25 cellular contexts compared by ENCODE assay signal in the genomic region with DNA sequence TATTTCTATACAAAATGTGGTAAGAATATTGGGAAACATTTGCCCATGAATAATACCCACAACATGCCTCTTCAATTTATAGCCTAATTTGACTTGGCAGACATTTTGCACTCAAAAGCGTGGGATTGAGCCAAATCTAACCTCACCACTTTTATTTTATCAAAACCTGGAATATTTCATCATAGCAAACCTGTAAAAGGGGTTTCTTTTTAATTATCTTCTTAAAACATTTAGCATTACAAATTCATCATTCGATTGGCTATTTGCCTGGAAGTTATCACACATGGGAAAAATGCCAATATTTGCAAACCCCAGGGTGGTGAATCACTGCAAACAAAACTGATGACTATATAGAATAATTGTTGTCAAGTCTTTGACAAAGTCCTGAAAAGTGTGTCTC. TPM values are rescaled to one million over a fixed set of nuclear protein-coding genes. Genes with fewer than 3 reads are reported as not detected.
"Had no signal": no experiment of that assay in that cellular context is flagged by ENCODE, and none has a peak within 500 bp of the region (broad histone marks: within the 10 kb centered on the region; RNA-seq: fewer than 3 reads in every experiment).

No MANE protein-coding gene starts in this region.

- DNase-seq: activated CD4-positive, alpha-beta T cell treated with anti-CD3 and anti-CD28 coated beads, Interleukin-2, amount 50 U/mL, for 48 hours; activated gamma-delta T cell treated with Interleukin-2 at 50 U/mL for 16 hours; amniotic stem cell; brain microvascular endothelial cell; cerebellar nuclear complex; effector CD8-positive, alpha-beta T cell; heart right ventricle; kidney glomerular epithelial cell; left ventricle myocardium inferior; stimulated activated CD4-positive, alpha-beta T cell treated with anti-CD3 and anti-CD28 coated beads, Interleukin-2, amount 100 ng/mL, for 24 hours; stimulated activated naive CD4-positive, alpha-beta T cell treated with Interleukin-2 at 50 U/mL for 16 hours; thyroid gland; WERI-Rb-1 had no signal

- H3K4me1 ChIP-seq: esophagus muscularis mucosa, heart right ventricle, left ventricle myocardium inferior, right atrium auricular region, thyroid gland had no signal

- H3K27me3 ChIP-seq: brain microvascular endothelial cell, esophagus muscularis mucosa, heart right ventricle, right atrium auricular region, thyroid gland had no signal

- H3K27ac Mint-ChIP-seq: activated naive CD8-positive, alpha-beta T cell; activated T-helper 1 cell treated with anti-CD3 and anti-CD28 coated beads, Interleukin-12 subunit alpha, Interleukin-12 subunit beta, Interleukin-2, Interleukin-4 antibody, amounts not matched to agents 30 ng/mL and 10 ng/mL and 1 ng/mL, durations not matched to agents 14 hours and 24 hours and 36 hours; progenitor cell of endocrine pancreas had no signal

- H3K9me3 ChIP-seq: esophagus muscularis mucosa, left ventricle myocardium inferior, right atrium auricular region, thyroid gland had no signal

- H3K36me3 ChIP-seq: brain microvascular endothelial cell, esophagus muscularis mucosa, heart right ventricle, left ventricle myocardium inferior, right atrium auricular region, thyroid gland, WERI-Rb-1 had no signal

- ATAC-seq: heart right ventricle had no signal

- H3K27ac ChIP-seq: brain microvascular endothelial cell, esophagus muscularis mucosa, heart right ventricle, left ventricle myocardium inferior, right atrium auricular region, thyroid gland, WERI-Rb-1 had no signal

- H3K4me3 ChIP-seq: esophagus muscularis mucosa, heart right ventricle, left ventricle myocardium inferior, right atrium auricular region, thyroid gland had no signal

- H3K27me3 Mint-ChIP-seq: activated naive CD8-positive, alpha-beta T cell; progenitor cell of endocrine pancreas had no signal

- H3K9me3 Mint-ChIP-seq: activated T-helper 1 cell treated with anti-CD3 and anti-CD28 coated beads, Interleukin-12 subunit alpha, Interleukin-12 subunit beta, Interleukin-2, Interleukin-4 antibody, amounts not matched to agents 30 ng/mL and 10 ng/mL and 1 ng/mL, durations not matched to agents 14 hours and 24 hours and 36 hours had no signal

- H3K36me3 Mint-ChIP-seq: activated naive CD8-positive, alpha-beta T cell had no signal

- H3K4me3 Mint-ChIP-seq: activated naive CD8-positive, alpha-beta T cell; activated T-helper 1 cell treated with anti-CD3 and anti-CD28 coated beads, Interleukin-12 subunit alpha, Interleukin-12 subunit beta, Interleukin-2, Interleukin-4 antibody, amounts not matched to agents 30 ng/mL and 10 ng/mL and 1 ng/mL, durations not matched to agents 14 hours and 24 hours and 36 hours had no signal

RNA-seq across cellular contexts. Expression of a gene that starts 56.2 kb away (rescaled TPM):
- total RNA-seq: activated T-helper 1 cell treated with anti-CD3 and anti-CD28 coated beads, Interleukin-12 subunit alpha, Interleukin-12 subunit beta, Interleukin-2, Interleukin-4 antibody, amounts not matched to agents 30 ng/mL and 10 ng/mL and 1 ng/mL, durations not matched to agents 14 hours and 24 hours and 36 hours; esophagus muscularis mucosa; left ventricle myocardium inferior; myocyte; omental fat pad; progenitor cell of endocrine pancreas; right atrium auricular region; skeletal muscle tissue; subcutaneous adipose tissue; T-helper 2 cell treated with Interferon-gamma antibody and Interleukin-4, amounts not matched to agents 100 ng/mL and 5 ng/mL, for 36 hours; ureter had no signal
- polyA plus RNA-seq: neural cell had no signal
